In the genomic region with DNA sequence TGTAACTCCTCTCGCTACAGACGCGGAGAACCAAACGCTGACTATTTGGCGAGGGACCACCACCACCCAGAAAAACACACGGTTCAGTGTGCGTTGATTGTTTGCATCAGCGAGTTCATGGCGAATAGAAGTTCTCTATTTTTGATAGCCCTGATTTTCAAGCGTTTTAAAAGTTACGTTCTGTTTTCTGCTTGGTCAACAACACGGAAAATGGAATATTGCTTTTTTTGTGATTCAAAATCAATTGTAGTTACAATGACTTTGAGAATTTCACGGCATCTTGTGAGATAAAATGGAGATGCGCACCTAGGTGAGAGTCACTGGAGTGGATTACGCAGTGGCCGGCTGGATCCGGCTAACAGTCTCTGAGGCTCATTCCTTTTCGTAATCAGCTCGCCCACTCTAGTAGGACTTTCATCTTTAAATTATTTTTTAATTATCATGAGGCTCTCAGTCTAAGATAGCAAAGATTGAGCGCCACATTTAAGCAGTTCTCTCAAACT, we compare ENCODE assay signal across 8 cellular contexts. TPM values are rescaled to one million over a fixed set of nuclear protein-coding genes. Genes with fewer than 3 reads are reported as not detected.
A peak's percentile ranks its signal among the peaks of the same experiment; 100 is the strongest.
DNase-seq lines count a peak whose midpoint lies in the region; ATAC-seq and TF ChIP-seq lines count a peak whose summit lies in the region.

No MANE protein-coding gene starts in this region.

- TF ChIP-seq CTCF in breast epithelium (IDR thresholded peaks at IDR 0.05) (peak in 1 of 3 donors; percentile 36), thyroid gland (IDR thresholded peaks at IDR 0.05) (no peak)

- H3K36me3 ChIP-seq in ES-I3 (ENCODE audit: insufficient read depth, low read length) (no peaks in the 10 kb centered on the region), breast epithelium (no peaks in the 10 kb centered on the region), thyroid gland (no peaks in the 10 kb centered on the region)

- intact Hi-C loops in breast epithelium (cut with DNase I; ENCODE audit: low total_unique reads): no loop called here
- intact Hi-C loops in thyroid gland (cut with DNase I): loop anchor here (5.0 to 10.0 kb wide), 2 partner anchors 90 to 1173 kb away; partner anchors contain the start of gene BBX

- H3K4me3 ChIP-seq in breast epithelium (peak overlapping the region; percentile 82 to 87 (median 86)), thyroid gland (replicated peaks in 1 of 3) (peak overlapping the region; percentile 50 to 87 (median 53))

- peaks cover 5% of the 10 kb centered on the region; the same call in 1 of the 2 replicates for H3K4me1 ChIP-seq in ES-I3 (ENCODE audit: insufficient read depth, low read length)
- H3K4me1 ChIP-seq in breast epithelium: no peaks in the 10 kb centered on the region
- peaks cover 6 to 12% of the 10 kb centered on the region in 2 donors for H3K4me1 ChIP-seq in thyroid gland

- no peaks in the 10 kb centered on the region for H3K27me3 ChIP-seq in breast epithelium
- no peaks in the 10 kb centered on the region for H3K27me3 ChIP-seq in thyroid gland

- TF ChIP-seq POLR2A in breast epithelium (IDR thresholded peaks at IDR 0.05) (no peak), thyroid gland (IDR thresholded peaks at IDR 0.05) (no peak)

- H3K9me3 ChIP-seq in ES-I3 (ENCODE audit: control insufficient read depth, insufficient read depth, low read length): no peaks in the 10 kb centered on the region
- H3K9me3 ChIP-seq in breast epithelium: no peaks in the 10 kb centered on the region
- no peaks in the 10 kb centered on the region for H3K9me3 ChIP-seq in thyroid gland

- H3K27ac ChIP-seq in breast epithelium (peak overlapping the region; percentile 97 to 99), thyroid gland (peak overlapping the region; percentile 93 to 99 (median 98))

- H3K9ac ChIP-seq in ES-I3 (ENCODE audit: low read depth, low read length): peak overlapping the region; percentile 82

- DNase-seq in NCI-H1105 treated with DMSO at 0.1 percent for 48 hours (lab: John Stamatoyannopoulos, UW): peak; percentile 51
- DNase-seq in breast epithelium (ENCODE audit: low spot score in 2 of 2): no peak
- peak; percentile 78 for DNase-seq in left kidney (ENCODE audit: low read depth, low spot score)
- DNase-seq in thyroid gland: peak; percentile 57 to 58
- no peak for DNase-seq in HPDE6-E6E7 (ENCODE audit: extremely low spot score)

- ATAC-seq in GM19397 (IDR thresholded peaks at IDR 0.05; ENCODE audit: unreplicated experiment): no peak
- no peak for ATAC-seq in HG03439 (IDR thresholded peaks at IDR 0.05; ENCODE audit: unreplicated experiment)

- 3 to 4% methylated on average over 20 of the region's 20 CpGs for WGBS in thyroid gland, 2 donors

RNA-seq across cellular contexts. Expression of gene CCDC54, which starts 54.8 kb away (rescaled TPM):
- total RNA-seq in breast epithelium (under 1 TPM in 1 of 3 donors, not detected in 2; 0.33 TPM), thyroid gland (under 1 TPM in 1 of 4 donors, not detected in 3; 0.40 TPM)

Comparison
In these comparisons a context has a peak if more than half of its experiments do, and no peak if none do; other contexts are left out.
1. DNase-seq: peak in NCI-H1105 treated with DMSO at 0.1 percent for 48 hours (single experiment), left kidney (single experiment) and thyroid gland (2 of 2); none in breast epithelium (0 of 2) and HPDE6-E6E7 (single experiment).